Comparison of ENCODE assay signal across 8 cellular contexts in genomic region chr14:23319746-23320583, GRCh38. TPM values are rescaled to one million over a fixed set of nuclear protein-coding genes. Genes with fewer than 3 reads are reported as not detected.
DNase-seq lines count a peak whose midpoint lies in the region; ATAC-seq and TF ChIP-seq lines count a peak whose summit lies in the region.

No MANE protein-coding gene starts in this region.

- DNase-seq in stimulated activated naive CD8-positive, alpha-beta T cell treated with anti-CD3 and anti-CD28 coated beads, Interleukin-15, Interleukin-2, amounts not matched to agents 100 U/mL and 50 U/mL, for 24 hours, result no peak
- DNase-seq in MCF 10A (ENCODE audit: unreplicated experiment), result no peak
- DNase-seq in NK-92 treated with Interleukin-12 subunit alpha and Interleukin-12 subunit beta, amount 100 ng/mL, for 24 hours (lab: John Stamatoyannopoulos, UW), result no peak
- no peak for DNase-seq in T-helper 9 cell
- DNase-seq in stimulated activated naive CD4-positive, alpha-beta T cell treated with Interleukin-2 at 50 U/mL for 16 hours (lab: John Stamatoyannopoulos, UW), result no peak

- H3K27ac Mint-ChIP-seq in stimulated activated naive CD8-positive, alpha-beta T cell treated with anti-CD3 and anti-CD28 coated beads, Interleukin-15, Interleukin-2, amounts not matched to agents 100 ng/mL and 50 ng/mL, for 24 hours, result peak overlapping the region; percentile 98
- peak overlapping the region; percentile 97 for H3K27ac Mint-ChIP-seq in MCF 10A (ENCODE audit: low read depth, unreplicated experiment)

- peaks cover 29% of the 10 kb centered on the region for H3K36me3 Mint-ChIP-seq in stimulated activated naive CD8-positive, alpha-beta T cell treated with anti-CD3 and anti-CD28 coated beads, Interleukin-15, Interleukin-2, amounts not matched to agents 100 ng/mL and 50 ng/mL, for 24 hours (ENCODE audit: low read depth)
- H3K36me3 Mint-ChIP-seq in MCF 10A (ENCODE audit: insufficient read depth, unreplicated experiment), result peaks cover 74% of the 10 kb centered on the region

- ATAC-seq in stimulated activated naive CD8-positive, alpha-beta T cell treated with anti-CD3 and anti-CD28 coated beads, Interleukin-15, Interleukin-2, amounts not matched to agents 100 U/mL and 50 U/mL, for 24 hours, result no peak
- ATAC-seq in HG03045 (IDR thresholded peaks at IDR 0.05; ENCODE audit: unreplicated experiment), result no peak

- TF ChIP-seq CTCF in MCF 10A (IDR thresholded peaks at IDR 0.05; ENCODE audit: unreplicated experiment), result no peak

- H3K9me3 ChIP-seq in mucosa of rectum (ENCODE audit: control insufficient read depth in 2 of 2, low read length in 2 of 2), result no peaks in the 10 kb centered on the region

- intact Hi-C loops in MCF 10A (cut with micrococcal nuclease), result loop anchor here (2.0 kb wide), 1 partner anchor 13 kb away; the partner anchor contains the start of gene BCL2L2

- CTCF ChIA-PET in MCF 10A (lab: Yijun Ruan, JAX), result interaction anchor here (0.6 to 5.7 kb wide), 7 partner anchors 9 to 212 kb away, joined by 3 to 49 read pairs (median 6); partner anchors contain the start of genes BCL2L2 and PPP1R3E

- H3K36me3 ChIP-seq in mucosa of rectum (ENCODE audit: control insufficient read depth in 2 of 2, insufficient read depth in 2 of 2, low read length in 2 of 2), result peaks cover 12 to 20% of the 10 kb centered on the region in 2 donors

- H3K27me3 Mint-ChIP-seq in stimulated activated naive CD8-positive, alpha-beta T cell treated with anti-CD3 and anti-CD28 coated beads, Interleukin-15, Interleukin-2, amounts not matched to agents 100 ng/mL and 50 ng/mL, for 24 hours, result no peaks in the 10 kb centered on the region
- H3K27me3 Mint-ChIP-seq in MCF 10A (ENCODE audit: insufficient read depth, unreplicated experiment), result no peaks in the 10 kb centered on the region

- H3K4me1 ChIP-seq in mucosa of rectum (ENCODE audit: control insufficient read depth in 2 of 2, insufficient read depth in 2 of 2, low read length in 2 of 2), result peaks cover 13 to 16% of the 10 kb centered on the region in 2 donors

- H3K27ac ChIP-seq in mucosa of rectum (ENCODE audit: low read depth in 2 of 2, low read length in 2 of 2), result peak overlapping the region; percentile 86 to 92

- peak overlapping the region; percentile 92 for H3K4me3 Mint-ChIP-seq in stimulated activated naive CD8-positive, alpha-beta T cell treated with anti-CD3 and anti-CD28 coated beads, Interleukin-15, Interleukin-2, amounts not matched to agents 100 ng/mL and 50 ng/mL, for 24 hours
- H3K4me3 Mint-ChIP-seq in MCF 10A (ENCODE audit: unreplicated experiment), result peak overlapping the region; percentile 84

- no peaks in the 10 kb centered on the region for H3K27me3 ChIP-seq in mucosa of rectum (ENCODE audit: control insufficient read depth in 2 of 2, insufficient read depth in 2 of 2, low read length in 2 of 2)

- peaks cover 33% of the 10 kb centered on the region for H3K4me1 Mint-ChIP-seq in stimulated activated naive CD8-positive, alpha-beta T cell treated with anti-CD3 and anti-CD28 coated beads, Interleukin-15, Interleukin-2, amounts not matched to agents 100 ng/mL and 50 ng/mL, for 24 hours (ENCODE audit: low read depth)
- peaks cover 11% of the 10 kb centered on the region for H3K4me1 Mint-ChIP-seq in MCF 10A (ENCODE audit: insufficient read depth, unreplicated experiment)

- H3K4me3 ChIP-seq in mucosa of rectum (ENCODE audit: low read length in 2 of 2), result peak overlapping the region; percentile 67 to 74

- no TSS peak for BruUV-seq in MCF 10A (replicated peaks; lab: Mats Ljungman, UMichigan)

- H3K9me3 Mint-ChIP-seq in stimulated activated naive CD8-positive, alpha-beta T cell treated with anti-CD3 and anti-CD28 coated beads, Interleukin-15, Interleukin-2, amounts not matched to agents 100 ng/mL and 50 ng/mL, for 24 hours, result no peaks in the 10 kb centered on the region
- no peaks in the 10 kb centered on the region for H3K9me3 Mint-ChIP-seq in MCF 10A (ENCODE audit: unreplicated experiment)

- POLR2A ChIA-PET in MCF 10A (lab: Yijun Ruan, JAX), result interaction anchor here (1.2 to 9.0 kb wide), 6 partner anchors 14 to 876 kb away, joined by 3 to 339 read pairs (median 10); partner anchors contain the start of genes BCL2L2, DCAF11, HOMEZ and NRL

- peak overlapping the region; percentile 17 to 53 for H3K9ac ChIP-seq in mucosa of rectum (ENCODE audit: low read depth in 1 of 2, low read length in 2 of 2)

RNA-seq across cellular contexts. Expression of gene PABPN1, which starts 1.3 kb away (rescaled TPM):
- total RNA-seq in MCF 10A (2022), result 153 and 167 TPM in 2 replicates

RNA-seq across cellular contexts. Expression of gene BCL2L2, which starts 13.3 kb away (rescaled TPM):
- total RNA-seq in MCF 10A (2022), result 41.2 and 42.5 TPM in 2 replicates

RNA-seq across cellular contexts. Expression of gene PPP1R3E, which starts 17.3 kb away (rescaled TPM):
- 7.2 and 7.8 TPM in 2 replicates for total RNA-seq in MCF 10A (2022)

RNA-seq across cellular contexts. Expression of gene SLC22A17, which starts 32.7 kb away (rescaled TPM):
- total RNA-seq in MCF 10A (2022), result not detected in 2 replicates

RNA-seq across cellular contexts. Expression of gene HOMEZ, which starts 34.0 kb away (rescaled TPM):
- total RNA-seq in MCF 10A (2022), result 6.6 and 9.3 TPM in 2 replicates
